Comparison of ENCODE assay signal across 34 cellular contexts in the genomic region with DNA sequence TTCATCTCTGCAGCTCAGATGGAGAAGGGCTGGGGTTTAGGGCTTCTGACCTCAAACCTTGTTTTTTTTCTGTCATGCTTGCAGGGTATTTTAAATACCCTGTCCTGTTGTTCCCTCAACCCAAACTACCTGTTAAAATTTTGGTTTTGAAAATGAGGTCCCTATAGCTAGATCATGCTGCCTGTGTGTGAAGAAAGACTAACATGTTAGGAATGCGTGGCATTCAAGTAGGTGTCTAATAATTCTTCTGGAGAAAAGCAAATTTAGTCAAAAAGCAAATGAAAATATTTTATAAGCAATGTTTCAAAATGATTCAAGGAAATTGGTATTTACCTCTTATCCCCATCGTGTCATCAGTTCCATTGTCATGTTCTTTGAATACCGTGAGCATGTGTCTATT.
A peak's percentile ranks its signal among the peaks of the same experiment; 100 is the strongest.
DNase-seq lines count a peak whose midpoint lies in the region; ATAC-seq, FAIRE-seq and TF ChIP-seq lines count a peak whose summit lies in the region.
"Had no signal": no experiment of that assay in that cellular context is flagged by ENCODE, and none has a peak within 500 bp of the region (broad histone marks: within the 10 kb centered on the region; RNA-seq: fewer than 3 reads in every experiment).

No MANE protein-coding gene starts in this region.

- no peak overlapping the region for H3K9ac ChIP-seq in SK-N-SH
- H3K9ac ChIP-seq in Karpas-422 (ENCODE audit: low read length) = no peak overlapping the region

- TF ChIP-seq RAD21 in SK-N-SH (IDR thresholded peaks at IDR 0.05; ENCODE audit: low read length) = no peak

- no peaks in the 10 kb centered on the region for H3F3A ChIP-seq in SK-N-SH (replicated peaks; ENCODE audit: insufficient read depth)

- no peak overlapping the region for H3K4me2 ChIP-seq in SK-N-SH
- H3K4me2 ChIP-seq in Karpas-422 (ENCODE audit: low read depth, low read length, poor library complexity, severe bottlenecking) = no peak overlapping the region
- H3K4me2 ChIP-seq: hepatocyte had no signal

- no peak for TF ChIP-seq EP300 in SK-N-SH (IDR thresholded peaks at IDR 0.05; ENCODE audit: borderline replicate concordance in 1 of 2, low read depth in 1 of 2, low read length in 1 of 2)

- CTCF ChIA-PET in SK-N-SH (lab: Yijun Ruan, JAX) = interaction anchor here (1.1 to 1.8 kb wide), 2 partner anchors 23 to 69 kb away, joined by 3 to 6 read pairs; no protein-coding TSS in a partner anchor

- H2AFZ ChIP-seq in SK-N-SH (ENCODE audit: low read depth) (no peak overlapping the region), Karpas-422 (ENCODE audit: low read length) (no peak overlapping the region)
- H2AFZ ChIP-seq: hepatocyte had no signal

- H3K79me2 ChIP-seq in SK-N-SH (ENCODE audit: insufficient read depth) = peaks cover 15% of the 10 kb centered on the region
- H3K79me2 ChIP-seq in Karpas-422 (ENCODE audit: low read length) = peaks cover 97% of the 10 kb centered on the region

- H3K27me3 ChIP-seq in SK-N-SH (ENCODE audit: insufficient read depth) (no peaks in the 10 kb centered on the region), Karpas-422 (ENCODE audit: low read length) (no peaks in the 10 kb centered on the region)
- H3K27me3 ChIP-seq: BE2C, esophagus squamous epithelium, hepatocyte, sigmoid colon, SJSA1, suprapubic skin had no signal

- H4K20me1 ChIP-seq in SK-N-SH (ENCODE audit: insufficient read depth) (no peaks in the 10 kb centered on the region), Karpas-422 (ENCODE audit: insufficient read depth, low read depth, low read length) (no peaks in the 10 kb centered on the region)

- no peak for TF ChIP-seq CTCF in SK-N-SH (IDR thresholded peaks at IDR 0.05)
- TF ChIP-seq CTCF in D721Med (IDR thresholded peaks at IDR 0.05; ENCODE audit: insufficient read depth, missing control alignments) = no peak

- H3K4me3 ChIP-seq in SK-N-SH (ENCODE audit: low read depth in 2 of 2, low read length in 1 of 2) (no peak overlapping the region), Karpas-422 (ENCODE audit: low read length) (no peak overlapping the region)
- H3K4me3 ChIP-seq: esophagus squamous epithelium, hepatocyte, sigmoid colon, SJSA1, suprapubic skin had no signal

- ATAC-seq in SK-N-SH treated with all-trans-retinoic acid at 6 μM for 48 hours (no peak), HG03521 (IDR thresholded peaks at IDR 0.05; ENCODE audit: unreplicated experiment) (no peak), GM21367 (IDR thresholded peaks at IDR 0.05; ENCODE audit: unreplicated experiment) (no peak)
- ATAC-seq: HepG2, left colon, T-helper 17 cell had no signal

- POLR2A ChIA-PET in SK-N-SH (lab: Yijun Ruan, JAX) = interaction anchor here (0.7 kb wide), 1 partner anchor 10 kb away, joined by 3 read pairs; no protein-coding TSS in a partner anchor

- no peak for FAIRE-seq in urothelium cell line (lab: Jason Lieb, UNC)
- no peak for FAIRE-seq in D721Med (lab: Jason Lieb, UNC)
- FAIRE-seq: endometrium, frontal cortex, HepG2, RCC 7860 had no signal

- peaks cover 4 to 33% of the 10 kb centered on the region in 2 experiments; a peak in 2 of 4 replicates for H3K4me1 ChIP-seq in SK-N-SH (ENCODE audit: control insufficient read depth in 1 of 2, insufficient read depth in 2 of 2, low read depth in 1 of 2, low read length in 1 of 2)
- peaks cover 53% of the 10 kb centered on the region for H3K4me1 ChIP-seq in Karpas-422 (ENCODE audit: low read length)
- H3K4me1 ChIP-seq: suprapubic skin had no signal

- WGBS in SK-N-SH (ENCODE audit: low lambda C conversion rate) = 91% methylated on average over 3 of the region's 3 CpGs

- DNase-seq in SK-N-SH = no peak
- DNase-seq in Karpas-422 = no peak
- DNase-seq in glomerular visceral epithelial cell (ENCODE audit: extremely low spot score) = peak; percentile 12
- peak; percentile 41 for DNase-seq in urothelium cell line (ENCODE audit: low spot score)
- DNase-seq in D721Med (ENCODE audit: insufficient read length, low spot score) = no peak
- DNase-seq: activated effector memory CD4-positive, alpha-beta T cell treated with Interleukin-2 at 50 U/mL for 16 hours; activated naive CD8-positive, alpha-beta T cell treated with anti-CD3 and anti-CD28 coated beads for 36 hours; aorta; BE2C; caudate nucleus; dermis blood vessel endothelial cell; esophagus squamous epithelium; left colon; NCI-H1048; NCI-H1694; NCI-H524; NK-92 treated with Interleukin-12 subunit alpha and Interleukin-12 subunit beta, amount 100 ng/mL, for 24 hours; posterior cingulate gyrus; sigmoid colon; stimulated activated CD4-positive, alpha-beta T cell treated with anti-CD3 and anti-CD28 coated beads, Interleukin-15, amount 100 ng/mL, for 24 hours; stimulated activated naive CD4-positive, alpha-beta T cell; T-helper 17 cell had no signal

- H3K9me2 ChIP-seq in SK-N-SH (no peaks in the 10 kb centered on the region), Karpas-422 (replicated peaks; ENCODE audit: insufficient read depth, low read length) (no peaks in the 10 kb centered on the region)

- H3K9me3 ChIP-seq in SK-N-SH = no peaks in the 10 kb centered on the region
- H3K9me3 ChIP-seq in Karpas-422 (ENCODE audit: low read length) = no peaks in the 10 kb centered on the region
- H3K9me3 ChIP-seq: BE2C, esophagus squamous epithelium, sigmoid colon, SJSA1, suprapubic skin had no signal

- peak overlapping the region in 1 of 2 experiments; percentile 43; a peak in 2 of 4 replicates for H3K27ac ChIP-seq in SK-N-SH (ENCODE audit: low read depth in 2 of 2, low read length in 1 of 2)
- peak overlapping the region; percentile 49 for H3K27ac ChIP-seq in Karpas-422 (ENCODE audit: low read length)
- H3K27ac ChIP-seq: 22Rv1, esophagus squamous epithelium, hepatocyte, HL-60, sigmoid colon, SJSA1, suprapubic skin had no signal

- H3K36me3 ChIP-seq in SK-N-SH (replicated peaks in 1 of 2; ENCODE audit: control insufficient read depth in 1 of 2, insufficient read depth in 2 of 2, low read length in 1 of 2) = no peaks in the 10 kb centered on the region
- no peaks in the 10 kb centered on the region for H3K36me3 ChIP-seq in Karpas-422 (ENCODE audit: insufficient read depth, low read length)
- H3K36me3 ChIP-seq: BE2C, esophagus squamous epithelium, sigmoid colon, SJSA1, suprapubic skin had no signal

TF ChIP-seq in SK-N-SH, 30 proteins besides CTCF, POLR2A, EP300 and RAD21:
- peak; percentile 10; the same call in 1 of the 2 replicates for TF ChIP-seq FOSL2 (IDR thresholded peaks at IDR 0.05; ENCODE audit: borderline replicate concordance, low read depth)
- no peak for TF ChIP-seq EZH2phosphoT487 (IDR thresholded peaks at IDR 0.05; ENCODE audit: borderline replicate concordance, low read depth)

TF ChIP-seq in SK-N-SH treated with all-trans-retinoic acid at 6 μM for 48 hours, 23 proteins besides CTCF, POLR2A, EP300 and RAD21:
- TF ChIP-seq ARNTL (CRISPR knock-in tag; IDR thresholded peaks at IDR 0.05; ENCODE audit: borderline replicate concordance, low read depth) (no peak), PATZ1 (CRISPR knock-in tag; IDR thresholded peaks at IDR 0.05; ENCODE audit: borderline replicate concordance) (no peak), BACH2 (CRISPR knock-in tag; IDR thresholded peaks at IDR 0.05; ENCODE audit: borderline replicate concordance) (no peak), ZFP3 (CRISPR knock-in tag; IDR thresholded peaks at IDR 0.05) (no peak), ZC3H10 (CRISPR knock-in tag; IDR thresholded peaks at IDR 0.05) (no peak), SNAI2 (CRISPR knock-in tag; IDR thresholded peaks at IDR 0.05) (no peak), TOX (CRISPR knock-in tag; IDR thresholded peaks at IDR 0.05; ENCODE audit: borderline replicate concordance) (no peak), ZFP30 (CRISPR knock-in tag; IDR thresholded peaks at IDR 0.05) (no peak), TCF4 (CRISPR knock-in tag; IDR thresholded peaks at IDR 0.05; ENCODE audit: borderline replicate concordance) (no peak)
- TF ChIP-seq, protein P1, sequence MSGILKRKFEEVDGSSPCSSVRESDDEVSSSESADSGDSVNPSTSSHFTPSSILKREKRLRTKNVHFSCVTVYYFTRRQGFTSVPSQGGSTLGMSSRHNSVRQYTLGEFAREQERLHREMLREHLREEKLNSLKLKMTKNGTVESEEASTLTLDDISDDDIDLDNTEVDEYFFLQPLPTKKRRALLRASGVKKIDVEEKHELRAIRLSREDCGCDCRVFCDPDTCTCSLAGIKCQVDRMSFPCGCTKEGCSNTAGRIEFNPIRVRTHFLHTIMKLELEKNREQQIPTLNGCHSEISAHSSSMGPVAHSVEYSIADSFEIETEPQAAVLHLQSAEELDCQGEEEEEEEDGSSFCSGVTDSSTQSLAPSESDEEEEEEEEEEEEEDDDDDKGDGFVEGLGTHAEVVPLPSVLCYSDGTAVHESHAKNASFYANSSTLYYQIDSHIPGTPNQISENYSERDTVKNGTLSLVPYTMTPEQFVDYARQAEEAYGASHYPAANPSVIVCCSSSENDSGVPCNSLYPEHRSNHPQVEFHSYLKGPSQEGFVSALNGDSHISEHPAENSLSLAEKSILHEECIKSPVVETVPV (CRISPR knock-in tag; IDR thresholded peaks at IDR 0.05) = no peak
- TF ChIP-seq, protein P2, sequence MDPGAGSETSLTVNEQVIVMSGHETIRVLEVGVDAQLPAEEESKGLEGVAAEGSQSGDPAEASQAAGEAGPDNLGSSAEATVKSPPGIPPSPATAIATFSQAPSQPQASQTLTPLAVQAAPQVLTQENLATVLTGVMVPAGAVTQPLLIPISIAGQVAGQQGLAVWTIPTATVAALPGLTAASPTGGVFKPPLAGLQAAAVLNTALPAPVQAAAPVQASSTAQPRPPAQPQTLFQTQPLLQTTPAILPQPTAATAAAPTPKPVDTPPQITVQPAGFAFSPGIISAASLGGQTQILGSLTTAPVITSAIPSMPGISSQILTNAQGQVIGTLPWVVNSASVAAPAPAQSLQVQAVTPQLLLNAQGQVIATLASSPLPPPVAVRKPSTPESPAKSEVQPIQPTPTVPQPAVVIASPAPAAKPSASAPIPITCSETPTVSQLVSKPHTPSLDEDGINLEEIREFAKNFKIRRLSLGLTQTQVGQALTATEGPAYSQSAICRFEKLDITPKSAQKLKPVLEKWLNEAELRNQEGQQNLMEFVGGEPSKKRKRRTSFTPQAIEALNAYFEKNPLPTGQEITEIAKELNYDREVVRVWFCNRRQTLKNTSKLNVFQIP (CRISPR knock-in tag; IDR thresholded peaks at IDR 0.05; ENCODE audit: borderline replicate concordance, low read depth) = no peak

Comparison
In these comparisons a context has a peak if more than half of its experiments do, and no peak if none do; other contexts are left out.
1. DNase-seq: peak in glomerular visceral epithelial cell (single experiment) and urothelium cell line (single experiment); none in SK-N-SH (single experiment), Karpas-422 (single experiment) and D721Med (single experiment).